ENCODE assay signal across 9 cellular contexts in the genomic region with DNA sequence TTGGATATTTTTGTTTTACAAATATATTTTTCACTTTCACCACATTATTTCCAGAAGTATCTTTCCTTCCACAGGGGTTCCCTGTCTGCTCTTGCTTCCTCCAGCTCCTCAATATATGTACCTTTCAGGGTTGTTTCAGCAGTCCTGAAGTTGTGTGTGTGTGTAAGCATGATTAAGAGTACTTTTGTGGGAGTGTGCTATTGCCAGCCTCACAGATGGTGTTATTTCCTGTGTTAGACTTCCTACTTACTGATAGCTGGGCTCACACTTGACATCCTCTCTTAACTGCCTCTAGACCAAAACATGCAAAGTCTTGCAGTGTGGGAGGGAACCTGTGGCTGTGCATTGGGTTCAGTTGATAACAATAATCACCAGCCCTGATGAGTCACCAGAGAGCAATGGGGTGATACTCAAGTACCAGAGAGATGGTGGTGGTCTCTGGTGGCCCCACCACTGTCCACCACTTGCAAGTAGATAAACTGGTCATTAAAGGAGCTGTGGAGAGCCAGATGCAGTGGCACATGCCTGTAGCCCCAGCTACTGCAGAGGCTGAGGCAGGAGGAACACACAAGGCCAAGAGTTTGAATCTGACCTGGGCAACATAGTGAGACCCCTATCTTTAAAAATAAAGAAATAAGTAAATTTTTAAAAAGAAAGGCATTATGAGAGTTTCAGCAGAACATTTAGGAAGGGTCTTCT.
DNase-seq lines count a peak whose midpoint lies in the region; ATAC-seq and TF ChIP-seq lines count a peak whose summit lies in the region.
"Had no signal": no experiment of that assay in that cellular context is flagged by ENCODE, and none has a peak within 500 bp of the region (broad histone marks: within the 10 kb centered on the region; RNA-seq: fewer than 3 reads in every experiment).

No MANE protein-coding gene starts in this region.

- H3K4me1 ChIP-seq in SK-N-SH (ENCODE audit: control insufficient read depth in 1 of 2, insufficient read depth in 2 of 2, low read depth in 1 of 2, low read length in 1 of 2) (no peaks in the 10 kb centered on the region), prostate gland (replicated peaks) (no peaks in the 10 kb centered on the region)
- H3K4me1 ChIP-seq: parathyroid adenoma had no signal

- no peaks in the 10 kb centered on the region for H3K9me3 Mint-ChIP-seq in activated T-helper 2 cell treated with anti-CD3 and anti-CD28 coated beads, Interferon-gamma antibody, Interleukin-2, Interleukin-4, amounts not matched to agents 10 μg/mL and 5 μg/mL and 100 μg/mL, durations not matched to agents 14 hours and 24 hours and 36 hours

- peaks cover 4% of the 10 kb centered on the region; the same call in 1 of the 2 replicates for H3K27me3 ChIP-seq in SK-N-SH (ENCODE audit: insufficient read depth)
- H3K27me3 ChIP-seq in prostate gland (replicated peaks; ENCODE audit: insufficient read depth) = no peaks in the 10 kb centered on the region

- H3K4me2 ChIP-seq in SK-N-SH = no peak overlapping the region

- H3K27ac Mint-ChIP-seq in activated T-helper 2 cell treated with anti-CD3 and anti-CD28 coated beads, Interferon-gamma antibody, Interleukin-2, Interleukin-4, amounts not matched to agents 10 μg/mL and 5 μg/mL and 100 μg/mL, durations not matched to agents 14 hours and 24 hours and 36 hours = peak overlapping the region; percentile 89

- H3K9me3 ChIP-seq in SK-N-SH (no peaks in the 10 kb centered on the region), prostate gland (no peaks in the 10 kb centered on the region)

- H2AFZ ChIP-seq in SK-N-SH (ENCODE audit: low read depth) = no peak overlapping the region
- H2AFZ ChIP-seq: parathyroid adenoma had no signal

- no peak for TF ChIP-seq RAD21 in SK-N-SH (IDR thresholded peaks at IDR 0.05; ENCODE audit: low read length)

- no peak for TF ChIP-seq CTCF in SK-N-SH (IDR thresholded peaks at IDR 0.05)
- TF ChIP-seq CTCF in prostate gland (IDR thresholded peaks at IDR 0.05) = no peak

- intact Hi-C loops in activated T-helper 2 cell treated with anti-CD3 and anti-CD28 coated beads, Interferon-gamma antibody, Interleukin-2, Interleukin-4, amounts not matched to agents 10 μg/mL and 5 μg/mL and 100 μg/mL, durations not matched to agents 14 hours and 24 hours and 36 hours (cut with micrococcal nuclease) = loop anchor here (1.0 to 5.0 kb wide), 6 partner anchors 100 to 982 kb away; no protein-coding TSS in a partner anchor
- intact Hi-C loops in prostate gland (cut with DNase I) = no loop called here

- DNase-seq in NCI-H69 (lab: John Stamatoyannopoulos, UW) (peak; percentile 63), SK-N-SH (no peak), prostate gland (ENCODE audit: low spot score) (no peak), hypothalamus (lab: John Stamatoyannopoulos, UW) (no peak)
- peak; percentile 57 for DNase-seq in activated T-helper 2 cell treated with anti-CD3 and anti-CD28 coated beads, Interferon-gamma antibody, Interleukin-2, Interleukin-4, amounts not matched to agents 10 μg/mL and 5 μg/mL and 100 μg/mL, durations not matched to agents 14 hours and 24 hours and 36 hours (ENCODE audit: low spot score)
- DNase-seq in stimulated activated CD4-positive, alpha-beta T cell treated with anti-CD3 and anti-CD28 coated beads, Interleukin-12 subunit alpha, Interleukin-12 subunit beta, amount 100 ng/mL, for 4 hours = peak; percentile 8

- H3K27ac ChIP-seq in SK-N-SH (ENCODE audit: low read depth in 2 of 2, low read length in 1 of 2) (no peak overlapping the region), prostate gland (no peak overlapping the region)
- H3K27ac ChIP-seq: parathyroid adenoma had no signal

- POLR2A ChIA-PET in SK-N-SH (lab: Yijun Ruan, JAX) = no interaction called here

- peaks cover 6% of the 10 kb centered on the region for H3K36me3 Mint-ChIP-seq in activated T-helper 2 cell treated with anti-CD3 and anti-CD28 coated beads, Interferon-gamma antibody, Interleukin-2, Interleukin-4, amounts not matched to agents 10 μg/mL and 5 μg/mL and 100 μg/mL, durations not matched to agents 14 hours and 24 hours and 36 hours (ENCODE audit: low read depth)

- CTCF ChIA-PET in SK-N-SH (lab: Yijun Ruan, JAX) = no interaction called here

- no peaks in the 10 kb centered on the region for H3F3A ChIP-seq in SK-N-SH (replicated peaks; ENCODE audit: insufficient read depth)

- no peaks in the 10 kb centered on the region for H3K79me2 ChIP-seq in SK-N-SH (ENCODE audit: insufficient read depth)
- H3K79me2 ChIP-seq: parathyroid adenoma had no signal

- no peaks in the 10 kb centered on the region for H3K27me3 Mint-ChIP-seq in activated T-helper 2 cell treated with anti-CD3 and anti-CD28 coated beads, Interferon-gamma antibody, Interleukin-2, Interleukin-4, amounts not matched to agents 10 μg/mL and 5 μg/mL and 100 μg/mL, durations not matched to agents 14 hours and 24 hours and 36 hours (ENCODE audit: low read depth)

- H3K9ac ChIP-seq in SK-N-SH = no peak overlapping the region
- H3K9ac ChIP-seq: parathyroid adenoma had no signal

- ATAC-seq in GM18861 (IDR thresholded peaks at IDR 0.05; ENCODE audit: unreplicated experiment) (peak; percentile 90), HG02759 (IDR thresholded peaks at IDR 0.05; ENCODE audit: unreplicated experiment) (peak; percentile 83)

- TF ChIP-seq POLR2A in prostate gland (IDR thresholded peaks at IDR 0.05) = no peak

- H3K4me3 ChIP-seq in SK-N-SH (ENCODE audit: low read depth in 2 of 2, low read length in 1 of 2) (no peak overlapping the region), prostate gland (no peak overlapping the region)

- no peak for TF ChIP-seq EP300 in SK-N-SH (IDR thresholded peaks at IDR 0.05; ENCODE audit: borderline replicate concordance in 1 of 2, low read depth in 1 of 2, low read length in 1 of 2)

- H3K36me3 ChIP-seq in SK-N-SH (replicated peaks in 1 of 2; ENCODE audit: control insufficient read depth in 1 of 2, insufficient read depth in 2 of 2, low read length in 1 of 2) = no peaks in the 10 kb centered on the region
- H3K36me3 ChIP-seq in prostate gland = no peaks in the 10 kb centered on the region

- no peaks in the 10 kb centered on the region for H3K9me2 ChIP-seq in SK-N-SH

- H3K4me3 Mint-ChIP-seq in activated T-helper 2 cell treated with anti-CD3 and anti-CD28 coated beads, Interferon-gamma antibody, Interleukin-2, Interleukin-4, amounts not matched to agents 10 μg/mL and 5 μg/mL and 100 μg/mL, durations not matched to agents 14 hours and 24 hours and 36 hours (ENCODE audit: low read depth) = peak overlapping the region; percentile 59

- no peaks in the 10 kb centered on the region for H4K20me1 ChIP-seq in SK-N-SH (ENCODE audit: insufficient read depth)

- peaks cover 54% of the 10 kb centered on the region for H3K4me1 Mint-ChIP-seq in activated T-helper 2 cell treated with anti-CD3 and anti-CD28 coated beads, Interferon-gamma antibody, Interleukin-2, Interleukin-4, amounts not matched to agents 10 μg/mL and 5 μg/mL and 100 μg/mL, durations not matched to agents 14 hours and 24 hours and 36 hours (ENCODE audit: low read depth)

TF ChIP-seq in SK-N-SH, 30 proteins besides CTCF, POLR2A, EP300 and RAD21 (continues in another document):
- TF ChIP-seq USF1 (IDR thresholded peaks at IDR 0.05; ENCODE audit: borderline replicate concordance, low read depth) = no peak
- TF ChIP-seq MEF2A (IDR thresholded peaks at IDR 0.05; ENCODE audit: borderline replicate concordance, low read depth) = no peak
- no peak for TF ChIP-seq EZH2phosphoT487 (IDR thresholded peaks at IDR 0.05; ENCODE audit: borderline replicate concordance, low read depth)
- TF ChIP-seq TEAD4 (IDR thresholded peaks at IDR 0.05; ENCODE audit: borderline replicate concordance, insufficient read depth) = no peak
- TF ChIP-seq FOXM1 (IDR thresholded peaks at IDR 0.05; ENCODE audit: low read depth) = no peak
- TF ChIP-seq RCOR1 (IDR thresholded peaks at IDR 0.05; ENCODE audit: low read length) = no peak
- TF ChIP-seq GABPA (IDR thresholded peaks at IDR 0.05; ENCODE audit: low read depth) = no peak
- TF ChIP-seq SIN3A (IDR thresholded peaks at IDR 0.05; ENCODE audit: borderline replicate concordance, low read depth, low read length) = no peak
- no peak for TF ChIP-seq REST (IDR thresholded peaks at IDR 0.05; ENCODE audit: low read depth, low read length)
- no peak for TF ChIP-seq POLR2AphosphoS5 (IDR thresholded peaks at IDR 0.05; ENCODE audit: low read depth, low read length)
- no peak for TF ChIP-seq YY1 (IDR thresholded peaks at IDR 0.05; ENCODE audit: low read depth)
- TF ChIP-seq TAF1 (IDR thresholded peaks at IDR 0.05; ENCODE audit: borderline replicate concordance, low read depth, low read length) = no peak

Comparison
In these comparisons a context has a peak if more than half of its experiments do, and no peak if none do; other contexts are left out.
1. DNase-seq: peak in NCI-H69 (single experiment), activated T-helper 2 cell treated with anti-CD3 and anti-CD28 coated beads, Interferon-gamma antibody, Interleukin-2, Interleukin-4, amounts not matched to agents 10 μg/mL and 5 μg/mL and 100 μg/mL, durations not matched to agents 14 hours and 24 hours and 36 hours (single experiment) and stimulated activated CD4-positive, alpha-beta T cell treated with anti-CD3 and anti-CD28 coated beads, Interleukin-12 subunit alpha, Interleukin-12 subunit beta, amount 100 ng/mL, for 4 hours (single experiment); none in SK-N-SH (single experiment), prostate gland (single experiment) and hypothalamus (0 of 51).